In genomic region chrX:154446430-154446829, GRCh38 we compare ENCODE assay signal across 21 cellular contexts. TPM values are rescaled to one million over a fixed set of nuclear protein-coding genes. Genes with fewer than 3 reads are reported as not detected.
DNase-seq lines count a peak whose midpoint lies in the region; ATAC-seq and TF ChIP-seq lines count a peak whose summit lies in the region.
"Had no signal": no experiment of that assay in that cellular context is flagged by ENCODE, and none has a peak within 500 bp of the region (broad histone marks: within the 10 kb centered on the region; RNA-seq: fewer than 3 reads in every experiment).

No MANE protein-coding gene starts in this region.

- CTCF ChIA-PET in RWPE1 (lab: Yijun Ruan, JAX), result interaction anchor here (0.7 kb wide), 1 partner anchor 44 kb away, joined by 4 read pairs; no protein-coding TSS in a partner anchor

- peaks cover 6% of the 10 kb centered on the region for H3K4me1 Mint-ChIP-seq in activated CD4-positive, alpha-beta T cell treated with anti-CD3 and anti-CD28 coated beads, Interleukin-2, amount 10 ng/mL, durations not matched to agents 24 days and 14 days
- peaks cover 43% of the 10 kb centered on the region for H3K4me1 Mint-ChIP-seq in dendritic cell treated with granulocyte-macrophage colony-stimulating factor and Interleukin-4, amounts not matched to agents 40 ng/mL and 50 ng/mL, for 4 days (ENCODE audit: low read depth)
- peaks cover 25% of the 10 kb centered on the region for H3K4me1 Mint-ChIP-seq in stimulated activated effector memory CD8-positive, alpha-beta T cell treated with anti-CD3 and anti-CD28 coated beads, Interleukin-12 subunit alpha, Interleukin-12 subunit beta, amount 100 ng/mL, for 72 hours
- H3K4me1 Mint-ChIP-seq in stimulated activated memory B cell treated with anti-CD40 and anti-IgM and Interleukin-4, amounts not matched to agents 10 μg/mL and 1 μg/mL and 100 μg/mL, for 72 hours, result peaks cover 25% of the 10 kb centered on the region

- no peak for DNase-seq in activated CD4-positive, alpha-beta T cell treated with anti-CD3 and anti-CD28 coated beads, Interleukin-2, amount 10 ng/mL, durations not matched to agents 24 days and 14 days
- DNase-seq in activated CD4-positive, alpha-beta T cell treated with anti-CD3 and anti-CD28 coated beads, Interleukin-2, amount 50 U/mL, for 48 hours, result no peak
- DNase-seq in RWPE1 (ENCODE audit: low spot score) (no peak), KBM-7 (no peak), NCI-H1092 (lab: John Stamatoyannopoulos, UW) (no peak)
- DNase-seq in stimulated activated effector memory CD8-positive, alpha-beta T cell treated with anti-CD3 and anti-CD28 coated beads, Interleukin-12 subunit alpha, Interleukin-12 subunit beta, amount 100 ng/mL, for 72 hours (ENCODE audit: low spot score in 2 of 2), result no peak
- DNase-seq: AML-193, DMS79, Kasumi-1, NCI-H1417 treated with DMSO at 0.1 percent for 48 hours, NCI-H1930, NCI-H2227 treated with DMSO at 0.1 percent for 48 hours, NCI-H510A, PC-9, RPMI8226, SHP77 treated with DMSO at 0.1 percent for 48 hours, SK-N-SH had no signal

- no peak overlapping the region for H3K4me3 Mint-ChIP-seq in activated CD4-positive, alpha-beta T cell treated with anti-CD3 and anti-CD28 coated beads, Interleukin-2, amount 10 ng/mL, durations not matched to agents 24 days and 14 days
- peak overlapping the region; percentile 21 for H3K4me3 Mint-ChIP-seq in dendritic cell treated with granulocyte-macrophage colony-stimulating factor and Interleukin-4, amounts not matched to agents 40 ng/mL and 50 ng/mL, for 4 days
- H3K4me3 Mint-ChIP-seq in stimulated activated effector memory CD8-positive, alpha-beta T cell treated with anti-CD3 and anti-CD28 coated beads, Interleukin-12 subunit alpha, Interleukin-12 subunit beta, amount 100 ng/mL, for 72 hours, result no peak overlapping the region
- no peak overlapping the region for H3K4me3 Mint-ChIP-seq in stimulated activated memory B cell treated with anti-CD40 and anti-IgM and Interleukin-4, amounts not matched to agents 10 μg/mL and 1 μg/mL and 100 μg/mL, for 72 hours

- peak overlapping the region; percentile 48 for H3K27ac Mint-ChIP-seq in activated CD4-positive, alpha-beta T cell treated with anti-CD3 and anti-CD28 coated beads, Interleukin-2, amount 10 ng/mL, durations not matched to agents 24 days and 14 days
- H3K27ac Mint-ChIP-seq in dendritic cell treated with granulocyte-macrophage colony-stimulating factor and Interleukin-4, amounts not matched to agents 40 ng/mL and 50 ng/mL, for 4 days, result peak overlapping the region; percentile 65
- peak overlapping the region; percentile 81 for H3K27ac Mint-ChIP-seq in stimulated activated effector memory CD8-positive, alpha-beta T cell treated with anti-CD3 and anti-CD28 coated beads, Interleukin-12 subunit alpha, Interleukin-12 subunit beta, amount 100 ng/mL, for 72 hours
- H3K27ac Mint-ChIP-seq in stimulated activated memory B cell treated with anti-CD40 and anti-IgM and Interleukin-4, amounts not matched to agents 10 μg/mL and 1 μg/mL and 100 μg/mL, for 72 hours, result no peak overlapping the region

- TF ChIP-seq CTCF in RWPE1 (conservative IDR thresholded peaks at IDR 0.05; ENCODE audit: low read depth), result no peak

- in situ Hi-C loops in KBM-7 (cut with MboI; ENCODE audit: low pct_unique_long_range_greater_than_20kb, low sequenced_read_pairs), result no loop called here

- POLR2A ChIA-PET in RWPE1 (lab: Yijun Ruan, JAX; ENCODE audit: low non-redundant PET), result no interaction called here

- peak overlapping the region; percentile 85; the same call in 1 of the 2 replicates for H3K27ac ChIP-seq in RWPE1
- H3K27ac ChIP-seq: C4-2B, PC-9 had no signal

- ATAC-seq in stimulated activated effector memory CD8-positive, alpha-beta T cell treated with anti-CD3 and anti-CD28 coated beads, Interleukin-12 subunit alpha, Interleukin-12 subunit beta, amount 100 ng/mL, for 72 hours, result no peak
- ATAC-seq in stimulated activated memory B cell treated with anti-CD40 and anti-IgM and Interleukin-4, amounts not matched to agents 10 μg/mL and 1 μg/mL and 100 μg/mL, for 72 hours, result no peak

- no peaks in the 10 kb centered on the region for H3K9me3 Mint-ChIP-seq in activated CD4-positive, alpha-beta T cell treated with anti-CD3 and anti-CD28 coated beads, Interleukin-2, amount 10 ng/mL, durations not matched to agents 24 days and 14 days
- H3K9me3 Mint-ChIP-seq in dendritic cell treated with granulocyte-macrophage colony-stimulating factor and Interleukin-4, amounts not matched to agents 40 ng/mL and 50 ng/mL, for 4 days, result no peaks in the 10 kb centered on the region
- no peaks in the 10 kb centered on the region for H3K9me3 Mint-ChIP-seq in stimulated activated effector memory CD8-positive, alpha-beta T cell treated with anti-CD3 and anti-CD28 coated beads, Interleukin-12 subunit alpha, Interleukin-12 subunit beta, amount 100 ng/mL, for 72 hours
- H3K9me3 Mint-ChIP-seq in stimulated activated memory B cell treated with anti-CD40 and anti-IgM and Interleukin-4, amounts not matched to agents 10 μg/mL and 1 μg/mL and 100 μg/mL, for 72 hours, result no peaks in the 10 kb centered on the region
- H3K9me3 Mint-ChIP-seq: IgD-negative memory B cell had no signal

- H3K27me3 Mint-ChIP-seq in activated CD4-positive, alpha-beta T cell treated with anti-CD3 and anti-CD28 coated beads, Interleukin-2, amount 10 ng/mL, durations not matched to agents 24 days and 14 days, result no peaks in the 10 kb centered on the region
- no peaks in the 10 kb centered on the region for H3K27me3 Mint-ChIP-seq in dendritic cell treated with granulocyte-macrophage colony-stimulating factor and Interleukin-4, amounts not matched to agents 40 ng/mL and 50 ng/mL, for 4 days
- no peaks in the 10 kb centered on the region for H3K27me3 Mint-ChIP-seq in stimulated activated memory B cell treated with anti-CD40 and anti-IgM and Interleukin-4, amounts not matched to agents 10 μg/mL and 1 μg/mL and 100 μg/mL, for 72 hours
- H3K27me3 Mint-ChIP-seq: IgD-negative memory B cell had no signal

- intact Hi-C loops in activated CD4-positive, alpha-beta T cell treated with anti-CD3 and anti-CD28 coated beads, Interleukin-2, amount 10 ng/mL, durations not matched to agents 24 days and 14 days (cut with micrococcal nuclease), result no loop called here
- intact Hi-C loops in dendritic cell treated with granulocyte-macrophage colony-stimulating factor and Interleukin-4, amounts not matched to agents 40 ng/mL and 50 ng/mL, for 4 days (cut with micrococcal nuclease), result no loop called here

- peaks cover 19% of the 10 kb centered on the region for H3K36me3 Mint-ChIP-seq in activated CD4-positive, alpha-beta T cell treated with anti-CD3 and anti-CD28 coated beads, Interleukin-2, amount 10 ng/mL, durations not matched to agents 24 days and 14 days (ENCODE audit: low read depth)
- peaks cover 76% of the 10 kb centered on the region for H3K36me3 Mint-ChIP-seq in dendritic cell treated with granulocyte-macrophage colony-stimulating factor and Interleukin-4, amounts not matched to agents 40 ng/mL and 50 ng/mL, for 4 days (ENCODE audit: low read depth)
- peaks cover 62% of the 10 kb centered on the region for H3K36me3 Mint-ChIP-seq in stimulated activated effector memory CD8-positive, alpha-beta T cell treated with anti-CD3 and anti-CD28 coated beads, Interleukin-12 subunit alpha, Interleukin-12 subunit beta, amount 100 ng/mL, for 72 hours
- H3K36me3 Mint-ChIP-seq in stimulated activated memory B cell treated with anti-CD40 and anti-IgM and Interleukin-4, amounts not matched to agents 10 μg/mL and 1 μg/mL and 100 μg/mL, for 72 hours, result peaks cover 23% of the 10 kb centered on the region
- H3K36me3 Mint-ChIP-seq: IgD-negative memory B cell had no signal

RNA-seq across cellular contexts. Expression of gene FAM50A, which starts 2.5 kb away (rescaled TPM):
- 85.4 and 85.9 TPM in 2 replicates for total RNA-seq in activated CD4-positive, alpha-beta T cell treated with anti-CD3 and anti-CD28 coated beads, Interleukin-2, amount 10 ng/mL, durations not matched to agents 24 days and 14 days

RNA-seq across cellular contexts. Expression of gene GDI1, which starts 9.5 kb away (rescaled TPM):
- total RNA-seq in activated CD4-positive, alpha-beta T cell treated with anti-CD3 and anti-CD28 coated beads, Interleukin-2, amount 10 ng/mL, durations not matched to agents 24 days and 14 days, result 118 and 120 TPM in 2 replicates

RNA-seq across cellular contexts. Expression of gene PLXNA3, which starts 11.7 kb away (rescaled TPM):
- total RNA-seq in activated CD4-positive, alpha-beta T cell treated with anti-CD3 and anti-CD28 coated beads, Interleukin-2, amount 10 ng/mL, durations not matched to agents 24 days and 14 days, result 48.3 and 55.9 TPM in 2 replicates

RNA-seq across cellular contexts. Expression of gene ATP6AP1, which starts 18.0 kb away (rescaled TPM):
- 43.5 and 43.6 TPM in 2 replicates for total RNA-seq in activated CD4-positive, alpha-beta T cell treated with anti-CD3 and anti-CD28 coated beads, Interleukin-2, amount 10 ng/mL, durations not matched to agents 24 days and 14 days

RNA-seq across cellular contexts. Expression of gene LAGE3, which starts 32.7 kb away (rescaled TPM):
- total RNA-seq in activated CD4-positive, alpha-beta T cell treated with anti-CD3 and anti-CD28 coated beads, Interleukin-2, amount 10 ng/mL, durations not matched to agents 24 days and 14 days, result 53.0 and 53.1 TPM in 2 replicates
